ENCODE assay signal across 23 cellular contexts in genomic region chr19:29674374-29675119, GRCh38. TPM values are rescaled to one million over a fixed set of nuclear protein-coding genes. Genes with fewer than 3 reads are reported as not detected.
DNase-seq lines count a peak whose midpoint lies in the region; ATAC-seq and TF ChIP-seq lines count a peak whose summit lies in the region.
"Had no signal": no experiment of that assay in that cellular context is flagged by ENCODE, and none has a peak within 500 bp of the region (broad histone marks: within the 10 kb centered on the region; RNA-seq: fewer than 3 reads in every experiment).

No MANE protein-coding gene starts in this region.

- ATAC-seq in CD4-positive, CD25-positive, alpha-beta regulatory T cell (ENCODE audit: low read depth in 2 of 2) = no peak
- no peak for ATAC-seq in HG02623 (IDR thresholded peaks at IDR 0.05; ENCODE audit: unreplicated experiment)
- ATAC-seq in GM21360 (IDR thresholded peaks at IDR 0.05; ENCODE audit: unreplicated experiment) = no peak
- ATAC-seq: activated naive CD4-positive, alpha-beta T cell treated with anti-CD3 and anti-CD28 coated beads, Interleukin-2, amount 50 U/mL, for 72 hours had no signal

- H3K27me3 Mint-ChIP-seq in CD4-positive, CD25-positive, alpha-beta regulatory T cell = no peaks in the 10 kb centered on the region
- H3K27me3 Mint-ChIP-seq in activated T-helper 2 cell treated with anti-CD3 and anti-CD28 coated beads, Interferon-gamma antibody, Interleukin-2, Interleukin-4, amounts not matched to agents 10 μg/mL and 5 μg/mL and 100 μg/mL, durations not matched to agents 14 hours and 24 hours and 36 hours (ENCODE audit: low read depth) = no peaks in the 10 kb centered on the region
- H3K27me3 Mint-ChIP-seq: brain; dendritic cell treated with granulocyte-macrophage colony-stimulating factor and Interleukin-4, amounts not matched to agents 40 ng/mL and 50 ng/mL, for 4 days had no signal

- H2AFZ ChIP-seq in osteoblast (ENCODE audit: low read length) = no peak overlapping the region

- peak overlapping the region; percentile 94 for H3K27ac ChIP-seq in CD4-positive, CD25-positive, alpha-beta regulatory T cell (ENCODE audit: insufficient read depth, low read length, poor library complexity, severe bottlenecking)
- H3K27ac ChIP-seq in cingulate gyrus (ENCODE audit: low read depth, low read length) (peak overlapping the region; percentile 97), osteoblast (ENCODE audit: low read depth, low read length) (no peak overlapping the region)
- H3K27ac ChIP-seq: WERI-Rb-1 had no signal

- peaks cover 34% of the 10 kb centered on the region for H3K36me3 ChIP-seq in CD4-positive, CD25-positive, alpha-beta regulatory T cell (ENCODE audit: control insufficient read depth, insufficient read depth, low read length)
- peaks cover 17% of the 10 kb centered on the region for H3K36me3 ChIP-seq in osteoblast (ENCODE audit: insufficient read depth, low read length)
- H3K36me3 ChIP-seq: WERI-Rb-1 had no signal

- peak overlapping the region in 2 of 3 donors; percentile 26 to 93 for H3K27ac Mint-ChIP-seq in CD4-positive, CD25-positive, alpha-beta regulatory T cell
- H3K27ac Mint-ChIP-seq in activated T-helper 2 cell treated with anti-CD3 and anti-CD28 coated beads, Interferon-gamma antibody, Interleukin-2, Interleukin-4, amounts not matched to agents 10 μg/mL and 5 μg/mL and 100 μg/mL, durations not matched to agents 14 hours and 24 hours and 36 hours = no peak overlapping the region
- H3K27ac Mint-ChIP-seq: brain; dendritic cell treated with granulocyte-macrophage colony-stimulating factor and Interleukin-4, amounts not matched to agents 40 ng/mL and 50 ng/mL, for 4 days had no signal

- peaks cover 100% of the 10 kb centered on the region for H3K4me1 ChIP-seq in CD4-positive, CD25-positive, alpha-beta regulatory T cell (ENCODE audit: control insufficient read depth, insufficient read depth, low read length, poor library complexity, severe bottlenecking)
- peaks cover 6% of the 10 kb centered on the region for H3K4me1 ChIP-seq in osteoblast (ENCODE audit: insufficient read depth, low read length)

- no peaks in the 10 kb centered on the region for H3K9me3 ChIP-seq in CD4-positive, CD25-positive, alpha-beta regulatory T cell (ENCODE audit: control insufficient read depth in 2 of 2, low read length in 2 of 2)
- H3K9me3 ChIP-seq in osteoblast (ENCODE audit: low read depth, low read length) = no peaks in the 10 kb centered on the region
- H3K9me3 ChIP-seq: transverse colon had no signal

- no peaks in the 10 kb centered on the region for H3K27me3 ChIP-seq in CD4-positive, CD25-positive, alpha-beta regulatory T cell (ENCODE audit: control insufficient read depth, insufficient read depth, low read length)
- no peaks in the 10 kb centered on the region for H3K27me3 ChIP-seq in osteoblast (ENCODE audit: insufficient read depth, low read length)
- H3K27me3 ChIP-seq: transverse colon had no signal

- TF ChIP-seq CTCF in osteoblast (IDR thresholded peaks at IDR 0.05; ENCODE audit: extremely low read depth, low read depth, low read length) = no peak

- H3K79me2 ChIP-seq in osteoblast (ENCODE audit: insufficient read depth, low read length) = peaks cover 65% of the 10 kb centered on the region

- H4K20me1 ChIP-seq in osteoblast (ENCODE audit: insufficient read depth, low read length) = peaks cover 36% of the 10 kb centered on the region

- H3K4me3 Mint-ChIP-seq in CD4-positive, CD25-positive, alpha-beta regulatory T cell = peak overlapping the region in 1 of 4 donors; percentile 26
- no peak overlapping the region for H3K4me3 Mint-ChIP-seq in activated T-helper 2 cell treated with anti-CD3 and anti-CD28 coated beads, Interferon-gamma antibody, Interleukin-2, Interleukin-4, amounts not matched to agents 10 μg/mL and 5 μg/mL and 100 μg/mL, durations not matched to agents 14 hours and 24 hours and 36 hours (ENCODE audit: low read depth)
- H3K4me3 Mint-ChIP-seq: brain; dendritic cell treated with granulocyte-macrophage colony-stimulating factor and Interleukin-4, amounts not matched to agents 40 ng/mL and 50 ng/mL, for 4 days; neural crest cell had no signal

- H3K4me1 Mint-ChIP-seq in CD4-positive, CD25-positive, alpha-beta regulatory T cell = peaks cover 4 to 86% (median 44%) of the 10 kb centered on the region in 4 donors
- peaks cover 54% of the 10 kb centered on the region for H3K4me1 Mint-ChIP-seq in activated T-helper 2 cell treated with anti-CD3 and anti-CD28 coated beads, Interferon-gamma antibody, Interleukin-2, Interleukin-4, amounts not matched to agents 10 μg/mL and 5 μg/mL and 100 μg/mL, durations not matched to agents 14 hours and 24 hours and 36 hours (ENCODE audit: low read depth)

- H3K4me3 ChIP-seq in CD4-positive, CD25-positive, alpha-beta regulatory T cell (ENCODE audit: low read depth, low read length) = no peak overlapping the region
- H3K4me3 ChIP-seq in osteoblast (ENCODE audit: insufficient read depth, low read length) = no peak overlapping the region
- H3K4me3 ChIP-seq: transverse colon had no signal

- peaks cover 23% of the 10 kb centered on the region for H3K36me3 Mint-ChIP-seq in CD4-positive, CD25-positive, alpha-beta regulatory T cell
- peaks cover 71% of the 10 kb centered on the region for H3K36me3 Mint-ChIP-seq in activated T-helper 2 cell treated with anti-CD3 and anti-CD28 coated beads, Interferon-gamma antibody, Interleukin-2, Interleukin-4, amounts not matched to agents 10 μg/mL and 5 μg/mL and 100 μg/mL, durations not matched to agents 14 hours and 24 hours and 36 hours (ENCODE audit: low read depth)
- H3K36me3 Mint-ChIP-seq: brain had no signal

- peak; percentile 2 for DNase-seq in AG08396 (ENCODE audit: low spot score)
- no peak for DNase-seq in CD4-positive, CD25-positive, alpha-beta regulatory T cell
- DNase-seq in osteoblast (ENCODE audit: insufficient read length, low spot score, missing footprints) = peak; percentile 84
- no peak for DNase-seq in activated T-helper 2 cell treated with anti-CD3 and anti-CD28 coated beads, Interferon-gamma antibody, Interleukin-2, Interleukin-4, amounts not matched to agents 10 μg/mL and 5 μg/mL and 100 μg/mL, durations not matched to agents 14 hours and 24 hours and 36 hours (ENCODE audit: low spot score)
- DNase-seq in dedifferentiated amniotic fluid mesenchymal stem cell (ENCODE audit: extremely low spot score) = no peak
- DNase-seq: activated CD4-positive, alpha-beta T cell treated with anti-CD3 and anti-CD28 coated beads, Interleukin-2, amount 50 U/mL, for 4 hours; islet precursor cell; Kasumi-1; NCI-H1105; NCI-H2107; NCI-H524 treated with DMSO at 0.1 percent for 48 hours; SHP77 treated with DMSO at 0.1 percent for 48 hours; stimulated activated CD4-positive, alpha-beta T cell treated with anti-CD3 and anti-CD28 coated beads, Interleukin-15, amount 100 ng/mL, for 24 hours; T-helper 2 cell; transverse colon; WERI-Rb-1 had no signal

- intact Hi-C loops in activated T-helper 2 cell treated with anti-CD3 and anti-CD28 coated beads, Interferon-gamma antibody, Interleukin-2, Interleukin-4, amounts not matched to agents 10 μg/mL and 5 μg/mL and 100 μg/mL, durations not matched to agents 14 hours and 24 hours and 36 hours (cut with micrococcal nuclease) = no loop called here

- no peaks in the 10 kb centered on the region for H3K9me3 Mint-ChIP-seq in CD4-positive, CD25-positive, alpha-beta regulatory T cell
- H3K9me3 Mint-ChIP-seq in activated T-helper 2 cell treated with anti-CD3 and anti-CD28 coated beads, Interferon-gamma antibody, Interleukin-2, Interleukin-4, amounts not matched to agents 10 μg/mL and 5 μg/mL and 100 μg/mL, durations not matched to agents 14 hours and 24 hours and 36 hours = no peaks in the 10 kb centered on the region
- H3K9me3 Mint-ChIP-seq: brain; dendritic cell treated with granulocyte-macrophage colony-stimulating factor and Interleukin-4, amounts not matched to agents 40 ng/mL and 50 ng/mL, for 4 days; neural crest cell had no signal

- no peak overlapping the region for H3K4me2 ChIP-seq in osteoblast (ENCODE audit: insufficient read depth, low read length)

RNA-seq across cellular contexts. Expression of gene PLEKHF1, which starts 9.3 kb away (rescaled TPM):
- total RNA-seq in CD4-positive, CD25-positive, alpha-beta regulatory T cell = 21.0 TPM
- 10 to 100 TPM; 23.5 to 49.3 (median 35.2) TPM for polyA plus RNA-seq in CD4-positive, CD25-positive, alpha-beta regulatory T cell
- total RNA-seq in osteoblast = 86.9 and 106 TPM in 2 replicates
- total RNA-seq in activated T-helper 2 cell treated with anti-CD3 and anti-CD28 coated beads, Interferon-gamma antibody, Interleukin-2, Interleukin-4, amounts not matched to agents 10 μg/mL and 5 μg/mL and 100 μg/mL, durations not matched to agents 14 hours and 24 hours and 36 hours = 28.0 and 30.3 TPM in 2 replicates

RNA-seq across cellular contexts. Expression of gene C19orf12, which starts 40.5 kb away (rescaled TPM):
- 22.8 TPM for total RNA-seq in CD4-positive, CD25-positive, alpha-beta regulatory T cell
- polyA plus RNA-seq in CD4-positive, CD25-positive, alpha-beta regulatory T cell = 10 to 100 TPM; 28.3 to 33.7 (median 31.0) TPM
- total RNA-seq in osteoblast = 48.5 and 52.7 TPM in 2 replicates
- total RNA-seq in activated T-helper 2 cell treated with anti-CD3 and anti-CD28 coated beads, Interferon-gamma antibody, Interleukin-2, Interleukin-4, amounts not matched to agents 10 μg/mL and 5 μg/mL and 100 μg/mL, durations not matched to agents 14 hours and 24 hours and 36 hours = 41.9 and 42.2 TPM in 2 replicates

Comparison
In these comparisons a context has a peak if more than half of its experiments do, and no peak if none do; other contexts are left out.
1. DNase-seq: peak in AG08396 (single experiment) and osteoblast (single experiment); none in CD4-positive, CD25-positive, alpha-beta regulatory T cell (0 of 3), activated T-helper 2 cell treated with anti-CD3 and anti-CD28 coated beads, Interferon-gamma antibody, Interleukin-2, Interleukin-4, amounts not matched to agents 10 μg/mL and 5 μg/mL and 100 μg/mL, durations not matched to agents 14 hours and 24 hours and 36 hours (single experiment) and dedifferentiated amniotic fluid mesenchymal stem cell (single experiment).